Comparison of ENCODE assay signal across 21 cellular contexts in genomic region chr2:42624047-42624446, GRCh38. TPM values are rescaled to one million over a fixed set of nuclear protein-coding genes. Genes with fewer than 3 reads are reported as not detected.
DNase-seq lines count a peak whose midpoint lies in the region; FAIRE-seq and TF ChIP-seq lines count a peak whose summit lies in the region.
"Had no signal": no experiment of that assay in that cellular context is flagged by ENCODE, and none has a peak within 500 bp of the region (broad histone marks: within the 10 kb centered on the region; RNA-seq: fewer than 3 reads in every experiment).

No MANE protein-coding gene starts in this region.

- H3K4me2 ChIP-seq in H9 (ENCODE audit: insufficient read depth, insufficient read length, low read length): no peak overlapping the region
- H3K4me2 ChIP-seq: BLaER1 treated with 17β-estradiol and CSF1 and Interleukin-3, amounts not matched to agents 10 nM and 100 nM had no signal

- no peak overlapping the region for H2BK120ac ChIP-seq in H9 (ENCODE audit: low read depth, low read length, poor library complexity, severe bottlenecking)

- no peak overlapping the region for H2BK20ac ChIP-seq in H9 (ENCODE audit: low read depth, low read length, poor library complexity, severe bottlenecking)

- H3K79me2 ChIP-seq in H9 (ENCODE audit: insufficient read depth, low read length): peaks cover 2% of the 10 kb centered on the region; the same call in 1 of the 2 replicates

- 0 out of 2 replicates have a peak, but pooled peaks cover 2% of the 10 kb centered on the region for H3K4me1 ChIP-seq in H9 (ENCODE audit: insufficient read depth, low read length)
- H3K4me1 ChIP-seq: BLaER1 treated with 17β-estradiol and CSF1 and Interleukin-3, amounts not matched to agents 10 nM and 100 nM had no signal

- H3K4me3 Mint-ChIP-seq in H9 (no peak overlapping the region), chondrocyte (ENCODE audit: unreplicated experiment) (no peak overlapping the region)
- H3K4me3 Mint-ChIP-seq: B cell; CD8-positive, alpha-beta memory T cell had no signal

- no peak overlapping the region for H3K23ac ChIP-seq in H9 (ENCODE audit: insufficient read length, low read depth, low read length)

- H3K9ac ChIP-seq in H9 (ENCODE audit: extremely low read depth, insufficient read length, low read length): no peak overlapping the region
- H3K9ac ChIP-seq: BLaER1 treated with 17β-estradiol and CSF1 and Interleukin-3, amounts not matched to agents 10 nM and 100 nM had no signal

- no peak overlapping the region for H4K5ac ChIP-seq in H9 (ENCODE audit: insufficient read length, low read depth, low read length)

- TF ChIP-seq CTCF in H9 (conservative IDR thresholded peaks at IDR 0.05): no peak
- no peak for TF ChIP-seq CTCF in chondrocyte (IDR thresholded peaks at IDR 0.05)

- no peak overlapping the region for H3T11ph ChIP-seq in H9 (ENCODE audit: low read length)

- no peak overlapping the region for H2AK5ac ChIP-seq in H9 (ENCODE audit: insufficient read length, low read length)

- no peak overlapping the region for H3K14ac ChIP-seq in H9 (ENCODE audit: insufficient read depth, low read length)

- peaks cover 13 to 20% of the 10 kb centered on the region in 2 experiments for H3K4me1 Mint-ChIP-seq in H9
- H3K4me1 Mint-ChIP-seq in chondrocyte (ENCODE audit: low read depth): peaks cover 13% of the 10 kb centered on the region
- H3K4me1 Mint-ChIP-seq: B cell had no signal

- no peak overlapping the region for H4K8ac ChIP-seq in H9 (replicated peaks; ENCODE audit: insufficient read length, low read depth, low read length)

- no peaks in the 10 kb centered on the region for H3K23me2 ChIP-seq in H9 (ENCODE audit: insufficient read length, low read depth, low read length, poor library complexity, severe bottlenecking)

- peaks cover 7% of the 10 kb centered on the region for H3K79me1 ChIP-seq in H9 (ENCODE audit: insufficient read depth, low read depth, low read length, poor library complexity, severe bottlenecking)

- H2BK5ac ChIP-seq in H9 (ENCODE audit: insufficient read length, low read length): no peak overlapping the region

- H3K4ac ChIP-seq in H9 (ENCODE audit: low read depth, low read length): no peak overlapping the region

- no peak overlapping the region for H2BK15ac ChIP-seq in H9 (ENCODE audit: low read depth, low read length)

- FAIRE-seq in A204.1 (lab: Jason Lieb, UNC): peak; percentile 83
- peak; percentile 63 for FAIRE-seq in frontal cortex (lab: Jason Lieb, UNC)
- FAIRE-seq: GM12891, HTR-8/SVneo had no signal

- H3K56ac ChIP-seq in H9 (ENCODE audit: insufficient read length, low read depth, low read length): no peak overlapping the region

- H3K27ac Mint-ChIP-seq in H9 (peak overlapping the region in 2 of 3 experiments; percentile 50 to 75; a peak in 2 of 7 replicates), chondrocyte (ENCODE audit: unreplicated experiment) (peak overlapping the region; percentile 45)
- H3K27ac Mint-ChIP-seq: B cell; CD8-positive, alpha-beta memory T cell had no signal

- no peaks in the 10 kb centered on the region for H4K20me1 ChIP-seq in H9 (ENCODE audit: control insufficient read depth, insufficient read depth, insufficient read length)
- H4K20me1 ChIP-seq: BLaER1 treated with 17β-estradiol and CSF1 and Interleukin-3, amounts not matched to agents 10 nM and 100 nM had no signal

- H3K27me3 Mint-ChIP-seq in H9 (ENCODE audit: low read depth): no peaks in the 10 kb centered on the region
- no peaks in the 10 kb centered on the region for H3K27me3 Mint-ChIP-seq in chondrocyte (ENCODE audit: low read depth)
- H3K27me3 Mint-ChIP-seq: B cell; CD8-positive, alpha-beta memory T cell had no signal

- H3K18ac ChIP-seq in H9 (ENCODE audit: insufficient read length, low read depth, low read length): no peak overlapping the region

- H4K91ac ChIP-seq in H9 (ENCODE audit: insufficient read length, low read depth, low read length): no peak overlapping the region

- H3K27me3 ChIP-seq in H9 (ENCODE audit: insufficient read depth, low read length): no peaks in the 10 kb centered on the region
- H3K27me3 ChIP-seq: BLaER1 treated with 17β-estradiol and CSF1 and Interleukin-3, amounts not matched to agents 10 nM and 100 nM had no signal

- H3K36me3 Mint-ChIP-seq in H9 (ENCODE audit: insufficient read depth in 1 of 3, low read depth in 3 of 3): peaks cover 43 to 68% (median 64%) of the 10 kb centered on the region in 3 experiments
- H3K36me3 Mint-ChIP-seq in chondrocyte (ENCODE audit: low read depth): peaks cover 1% of the 10 kb centered on the region

- no peak for DNase-seq in H9
- no peak for DNase-seq in chondrocyte (ENCODE audit: low spot score)
- no peak for DNase-seq in frontal cortex (ENCODE audit: low spot score in 2 of 2)
- no peak for DNase-seq in mucosa of gallbladder (ENCODE audit: low spot score)
- DNase-seq in stimulated activated CD4-positive, alpha-beta T cell treated with anti-CD3 and anti-CD28 coated beads, Interleukin-2, amount 100 ng/mL, for 24 hours: no peak
- no peak for DNase-seq in NCI-H2107 treated with DMSO at 0.1 percent for 48 hours (lab: John Stamatoyannopoulos, UW; ENCODE audit: unreplicated experiment)
- no peak for DNase-seq in NCI-H1105 treated with DMSO at 0.1 percent for 48 hours (lab: John Stamatoyannopoulos, UW)
- DNase-seq: CD8-positive, alpha-beta memory T cell; COR-L47; DMS 273 treated with DMSO at 0.1 percent for 48 hours; DMS53; DND-41; EL; GOT3; IMR-90 had no signal

- no peak overlapping the region for H2BK12ac ChIP-seq in H9 (ENCODE audit: insufficient read length, low read depth, low read length)

- WGBS in H9 (ENCODE audit: extremely low coverage, insufficient read length, low lambda C conversion rate): 100% methylated on average over 2 of the region's 2 CpGs

- H3K9me3 ChIP-seq in H9 (ENCODE audit: control insufficient read depth, low read depth, low read length): no peaks in the 10 kb centered on the region

- no peak overlapping the region for H3K27ac ChIP-seq in H9 (ENCODE audit: insufficient read length, low read depth, low read length)
- H3K27ac ChIP-seq: 22Rv1; BLaER1 treated with 17β-estradiol and CSF1 and Interleukin-3, amounts not matched to agents 10 nM and 100 nM had no signal

- no peak overlapping the region for H2AFZ ChIP-seq in H9 (ENCODE audit: low read length)

- H3K9me3 Mint-ChIP-seq in H9 (peaks cover 4 to 13% of the 10 kb centered on the region in 2 experiments; a peak in 3 of 5 replicates), chondrocyte (ENCODE audit: low read depth) (no peaks in the 10 kb centered on the region)
- H3K9me3 Mint-ChIP-seq: CD8-positive, alpha-beta memory T cell had no signal

RNA-seq across cellular contexts. Expression of gene MTA3, which starts 55.6 kb away (rescaled TPM):
- total RNA-seq in H9 (2021) (236 and 253 TPM in 2 replicates), chondrocyte (39.1 to 46.8 TPM (median 39.3 TPM) in 3 replicates), frontal cortex (30.6 TPM), mucosa of gallbladder (39.2 TPM)
